Comparison of ENCODE assay signal across 20 cellular contexts in the genomic region with DNA sequence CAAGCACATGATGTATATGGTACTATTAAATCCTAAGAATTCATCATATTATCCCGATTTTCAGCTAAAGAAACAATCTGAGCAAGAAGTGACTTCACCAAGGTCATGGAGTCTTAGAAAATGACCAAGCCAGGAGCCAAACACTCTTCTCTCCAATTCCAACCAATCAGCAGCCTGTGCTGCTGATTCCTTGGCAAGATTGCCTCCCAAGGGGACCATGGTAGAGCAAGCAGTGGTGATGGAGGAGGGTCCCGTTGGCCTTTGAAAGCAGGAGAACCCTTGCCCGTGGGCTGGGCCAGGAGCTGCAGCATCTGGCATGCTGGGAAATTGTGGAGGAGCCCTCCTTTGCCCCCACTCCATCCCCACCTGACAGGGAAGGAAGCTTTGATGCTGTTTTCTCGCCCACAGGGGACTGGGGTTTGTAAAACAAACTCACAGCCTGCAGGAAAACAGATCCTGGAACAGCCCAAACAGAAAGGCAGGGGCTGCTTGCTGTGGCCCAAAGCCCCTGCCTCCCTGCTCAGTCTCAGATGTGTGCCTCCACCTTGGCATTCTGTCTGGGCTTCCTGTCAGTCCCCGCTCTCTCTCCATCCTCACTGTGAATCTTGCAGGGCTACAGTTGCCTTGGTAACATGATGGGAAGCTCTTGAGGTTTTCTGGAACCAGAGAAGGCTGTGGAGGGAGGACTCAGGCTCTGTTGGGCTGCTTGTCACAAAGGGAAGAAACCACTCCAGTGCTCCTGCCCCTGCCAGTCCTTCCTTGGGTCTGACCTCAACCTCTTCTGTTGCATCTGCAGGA.
DNase-seq lines count a peak whose midpoint lies in the region; ATAC-seq and TF ChIP-seq lines count a peak whose summit lies in the region.
"Had no signal": no experiment of that assay in that cellular context is flagged by ENCODE, and none has a peak within 500 bp of the region (broad histone marks: within the 10 kb centered on the region; RNA-seq: fewer than 3 reads in every experiment).

No MANE protein-coding gene starts in this region.

- TF ChIP-seq CTCF in RWPE2 (IDR thresholded peaks at IDR 0.05; ENCODE audit: poor library complexity, severe bottlenecking) (no peak), lower leg skin (IDR thresholded peaks at IDR 0.05) (no peak)

- TF ChIP-seq POLR2A in lower leg skin (IDR thresholded peaks at IDR 0.05) = no peak

- H3K4me3 Mint-ChIP-seq in activated naive CD8-positive, alpha-beta T cell treated with anti-CD3 and anti-CD28 coated beads for 36 hours = no peak overlapping the region
- H3K4me3 Mint-ChIP-seq: activated T-cell treated with anti-CD3 and anti-CD28 coated beads, Interleukin-2, amount 50 U/mL, for 24 hours had no signal

- H3K9me3 Mint-ChIP-seq in activated naive CD8-positive, alpha-beta T cell treated with anti-CD3 and anti-CD28 coated beads for 36 hours = no peaks in the 10 kb centered on the region
- H3K9me3 Mint-ChIP-seq: activated T-cell treated with anti-CD3 and anti-CD28 coated beads, Interleukin-2, amount 50 U/mL, for 24 hours had no signal

- H3K4me1 Mint-ChIP-seq in activated naive CD8-positive, alpha-beta T cell treated with anti-CD3 and anti-CD28 coated beads for 36 hours = peaks cover 2% of the 10 kb centered on the region

- no peak overlapping the region for H3K27ac Mint-ChIP-seq in activated naive CD8-positive, alpha-beta T cell treated with anti-CD3 and anti-CD28 coated beads for 36 hours
- H3K27ac Mint-ChIP-seq: activated T-cell treated with anti-CD3 and anti-CD28 coated beads, Interleukin-2, amount 50 U/mL, for 24 hours; CD14-positive monocyte had no signal

- no peaks in the 10 kb centered on the region for H3K36me3 Mint-ChIP-seq in activated naive CD8-positive, alpha-beta T cell treated with anti-CD3 and anti-CD28 coated beads for 36 hours
- H3K36me3 Mint-ChIP-seq: CD14-positive monocyte had no signal

- H3K4me1 ChIP-seq in BLaER1 (peaks cover 37% of the 10 kb centered on the region), Karpas-422 (ENCODE audit: low read length) (peaks cover 34% of the 10 kb centered on the region), RWPE2 (ENCODE audit: insufficient read depth, poor library complexity, severe bottlenecking) (no peaks in the 10 kb centered on the region)

- no peaks in the 10 kb centered on the region for H3K79me2 ChIP-seq in Karpas-422 (ENCODE audit: low read length)

- H3K9me3 ChIP-seq in BLaER1 = no peaks in the 10 kb centered on the region
- H3K9me3 ChIP-seq in Karpas-422 (ENCODE audit: low read length) = no peaks in the 10 kb centered on the region
- no peaks in the 10 kb centered on the region for H3K9me3 ChIP-seq in RWPE2 (ENCODE audit: severe bottlenecking)
- H3K9me3 ChIP-seq: HAP-1, lower lobe of right lung, testis had no signal

- DNase-seq in Karpas-422 = peak; percentile 29
- DNase-seq in RWPE2 (ENCODE audit: low spot score) = peak; percentile 34
- peak; percentile 6 for DNase-seq in iris pigment epithelial cell (ENCODE audit: low read depth)
- DNase-seq in lower leg skin (ENCODE audit: low spot score in 2 of 2) = no peak
- no peak for DNase-seq in HUDEP-2 (lab: John Stamatoyannopoulos, UW; ENCODE audit: unreplicated experiment in 76 of 76)
- DNase-seq in activated naive CD8-positive, alpha-beta T cell treated with anti-CD3 and anti-CD28 coated beads for 36 hours = no peak
- DNase-seq: activated CD4-positive, CD25-positive, alpha-beta regulatory T cell treated with anti-CD3 and anti-CD28 coated beads, Interleukin-2, amount 50 U/mL, for 72 hours; activated T-cell treated with anti-CD3 and anti-CD28 coated beads, Interleukin-2, amount 50 U/mL, for 24 hours; dermis blood vessel endothelial cell; GF-D8; KG1; lower lobe of right lung; MV-4-11; NCI-H2029; SHP77; testis had no signal

- H3K27ac ChIP-seq in BLaER1 (no peak overlapping the region), Karpas-422 (ENCODE audit: low read length) (no peak overlapping the region), RWPE2 (ENCODE audit: poor library complexity, severe bottlenecking) (no peak overlapping the region)
- H3K27ac ChIP-seq: lower lobe of right lung, testis had no signal

- H3K4me3 ChIP-seq in BLaER1 (no peak overlapping the region), Karpas-422 (ENCODE audit: low read length) (no peak overlapping the region), RWPE2 (ENCODE audit: severe bottlenecking) (no peak overlapping the region), lower leg skin (ENCODE audit: low read depth, poor library complexity, severe bottlenecking) (no peak overlapping the region)
- H3K4me3 ChIP-seq: HAP-1, lower lobe of right lung, testis had no signal

- H3K27me3 ChIP-seq in BLaER1 (no peaks in the 10 kb centered on the region), Karpas-422 (ENCODE audit: low read length) (no peaks in the 10 kb centered on the region), RWPE2 (ENCODE audit: insufficient read depth, poor library complexity, severe bottlenecking) (no peaks in the 10 kb centered on the region)
- H3K27me3 ChIP-seq: testis had no signal

- WGBS in lower leg skin, 2 donors = 79 to 85% methylated on average over 5 of the region's 5 CpGs

- H3K36me3 ChIP-seq in BLaER1 (no peaks in the 10 kb centered on the region), Karpas-422 (ENCODE audit: insufficient read depth, low read length) (no peaks in the 10 kb centered on the region), RWPE2 (ENCODE audit: low read depth) (no peaks in the 10 kb centered on the region)
- H3K36me3 ChIP-seq: HAP-1, lower lobe of right lung had no signal

- H3K9ac ChIP-seq in BLaER1 (no peak overlapping the region), Karpas-422 (ENCODE audit: low read length) (no peak overlapping the region)

- H3K4me2 ChIP-seq in BLaER1 (peak overlapping the region; percentile 25; the same call in 1 of the 2 replicates), Karpas-422 (ENCODE audit: low read depth, low read length, poor library complexity, severe bottlenecking) (no peak overlapping the region)

- ATAC-seq in RWPE2 (ENCODE audit: low read depth) (no peak), GM21723 (IDR thresholded peaks at IDR 0.05; ENCODE audit: unreplicated experiment) (no peak)
- ATAC-seq: lower lobe of right lung had no signal

- H4K20me1 ChIP-seq in BLaER1 (peaks cover 17% of the 10 kb centered on the region), Karpas-422 (ENCODE audit: insufficient read depth, low read depth, low read length) (no peaks in the 10 kb centered on the region)

- peaks cover 93% of the 10 kb centered on the region for H3K27me3 Mint-ChIP-seq in activated naive CD8-positive, alpha-beta T cell treated with anti-CD3 and anti-CD28 coated beads for 36 hours

- no peak overlapping the region for H2AFZ ChIP-seq in Karpas-422 (ENCODE audit: low read length)

- intact Hi-C loops in lower leg skin (cut with DNase I; ENCODE audit: low total_unique reads) = no loop called here

- H3K9me2 ChIP-seq in Karpas-422 (replicated peaks; ENCODE audit: insufficient read depth, low read length) = no peaks in the 10 kb centered on the region

Comparison
In these comparisons a context has a peak if more than half of its experiments do, and no peak if none do; other contexts are left out.
1. DNase-seq: peak in Karpas-422 (single experiment), RWPE2 (single experiment) and iris pigment epithelial cell (single experiment); none in lower leg skin (0 of 2), HUDEP-2 (0 of 76) and activated naive CD8-positive, alpha-beta T cell treated with anti-CD3 and anti-CD28 coated beads for 36 hours (single experiment).